In the genomic region with DNA sequence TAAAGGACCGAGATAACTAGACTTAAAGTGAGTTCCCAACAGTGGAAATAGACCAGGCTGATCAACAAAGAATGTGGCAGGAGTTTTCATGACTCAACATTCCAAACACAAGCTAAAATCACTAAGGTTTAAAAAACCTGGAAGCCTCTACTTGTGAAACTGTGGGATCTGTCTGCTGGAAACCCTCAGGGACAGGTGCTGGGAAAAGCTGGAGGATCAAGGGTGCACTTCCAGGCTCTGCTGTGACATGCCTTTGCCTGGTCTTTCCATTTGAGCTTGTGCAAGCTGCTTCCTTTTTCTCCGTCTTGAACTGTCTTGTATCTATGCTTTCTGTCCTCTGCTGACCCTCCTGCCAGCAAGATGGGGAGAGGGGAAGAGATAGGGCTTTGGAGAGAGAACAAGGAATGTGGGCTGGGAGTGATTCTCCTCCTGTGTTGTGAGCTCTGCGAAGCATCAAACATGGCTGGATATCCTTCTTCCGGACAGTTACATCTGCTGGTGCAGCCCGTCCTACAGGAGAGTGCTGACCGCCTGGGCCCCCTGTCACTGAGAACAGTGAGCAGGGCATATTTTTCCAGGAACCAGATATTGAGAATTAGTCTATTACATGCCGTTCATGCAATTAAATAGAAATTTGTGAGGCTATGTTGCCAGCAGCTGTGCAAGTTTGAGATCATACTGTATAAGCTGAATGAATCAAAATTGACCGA, we compare ENCODE assay signal across 15 cellular contexts. TPM values are rescaled to one million over a fixed set of nuclear protein-coding genes. Genes with fewer than 3 reads are reported as not detected.
DNase-seq lines count a peak whose midpoint lies in the region; ATAC-seq, FAIRE-seq and TF ChIP-seq lines count a peak whose summit lies in the region.
"Had no signal": no experiment of that assay in that cellular context is flagged by ENCODE, and none has a peak within 500 bp of the region (broad histone marks: within the 10 kb centered on the region; RNA-seq: fewer than 3 reads in every experiment).

No MANE protein-coding gene starts in this region.

- FAIRE-seq in bronchial epithelial cell (lab: Jason Lieb, UNC) (peak; percentile 40), keratinocyte (lab: Jason Lieb, UNC) (peak; percentile 69)
- FAIRE-seq: A204.1 had no signal

- in situ Hi-C loops in mammary epithelial cell (cut with MboI; ENCODE audit: low sequenced_read_pairs in 2 of 2) = no loop called here

- H3K4me3 Mint-ChIP-seq in stimulated activated naive B cell treated with anti-CD40 and anti-IgM and Interleukin-4, amounts not matched to agents 10 μg/mL and 1 μg/mL and 100 μg/mL, for 72 hours = peak overlapping the region; percentile 42 to 59
- H3K4me3 Mint-ChIP-seq: naive thymus-derived CD4-positive, alpha-beta T cell had no signal

- no peak overlapping the region for H2AFZ ChIP-seq in mammary epithelial cell (ENCODE audit: low read depth, low read length)
- peak overlapping the region; percentile 23 for H2AFZ ChIP-seq in keratinocyte (ENCODE audit: control insufficient read depth, low read length)

- peaks cover 43 to 54% of the 10 kb centered on the region in 2 donors for H3K36me3 Mint-ChIP-seq in stimulated activated naive B cell treated with anti-CD40 and anti-IgM and Interleukin-4, amounts not matched to agents 10 μg/mL and 1 μg/mL and 100 μg/mL, for 72 hours
- H3K36me3 Mint-ChIP-seq: naive thymus-derived CD4-positive, alpha-beta T cell had no signal

- peaks cover 64 to 92% of the 10 kb centered on the region in 2 donors for H3K4me1 Mint-ChIP-seq in stimulated activated naive B cell treated with anti-CD40 and anti-IgM and Interleukin-4, amounts not matched to agents 10 μg/mL and 1 μg/mL and 100 μg/mL, for 72 hours

- H3K9ac ChIP-seq in mammary epithelial cell (ENCODE audit: insufficient read depth, low read length) (no peak overlapping the region), keratinocyte (ENCODE audit: control insufficient read depth, extremely low read depth, insufficient read depth, low read length) (no peak overlapping the region)

- CTCF ChIA-PET in mammary epithelial cell (lab: Charles Lee; ENCODE audit: low non-redundant PET) = no interaction called here

- peaks cover 7% of the 10 kb centered on the region in 2 donors for H3K9me3 Mint-ChIP-seq in stimulated activated naive B cell treated with anti-CD40 and anti-IgM and Interleukin-4, amounts not matched to agents 10 μg/mL and 1 μg/mL and 100 μg/mL, for 72 hours

- no peak for TF ChIP-seq POLR2A in breast epithelium (IDR thresholded peaks at IDR 0.05)

- WGBS in mammary epithelial cell (ENCODE audit: low coverage, missing lambda C conversion rate) = 79% methylated on average over 8 of the region's 8 CpGs

- H3K9me3 ChIP-seq in mammary epithelial cell (replicated peaks; ENCODE audit: insufficient read depth, low read length) (no peaks in the 10 kb centered on the region), breast epithelium (no peaks in the 10 kb centered on the region), keratinocyte (ENCODE audit: control insufficient read depth, low read depth, low read length) (no peaks in the 10 kb centered on the region)
- H3K9me3 ChIP-seq: upper lobe of left lung had no signal

- H3K4me1 ChIP-seq in mammary epithelial cell (ENCODE audit: insufficient read depth, low read length) = peaks cover 14% of the 10 kb centered on the region
- no peaks in the 10 kb centered on the region for H3K4me1 ChIP-seq in breast epithelium
- H3K4me1 ChIP-seq in keratinocyte (ENCODE audit: control insufficient read depth, extremely low read depth, insufficient read depth, low read length) = peaks cover 11% of the 10 kb centered on the region
- H3K4me1 ChIP-seq: upper lobe of left lung had no signal

- H3K27me3 ChIP-seq in mammary epithelial cell (ENCODE audit: insufficient read depth, low read length) = no peaks in the 10 kb centered on the region
- H3K27me3 ChIP-seq in breast epithelium = no peaks in the 10 kb centered on the region
- no peaks in the 10 kb centered on the region for H3K27me3 ChIP-seq in bronchial epithelial cell (ENCODE audit: control insufficient read depth, insufficient read depth, low read length)
- H3K27me3 ChIP-seq in keratinocyte (ENCODE audit: control insufficient read depth, extremely low read depth, insufficient read depth, low read length) = peaks cover 8% of the 10 kb centered on the region
- H3K27me3 ChIP-seq: upper lobe of left lung had no signal

- peak overlapping the region; percentile 93 for H3K27ac Mint-ChIP-seq in stimulated activated naive B cell treated with anti-CD40 and anti-IgM and Interleukin-4, amounts not matched to agents 10 μg/mL and 1 μg/mL and 100 μg/mL, for 72 hours
- H3K27ac Mint-ChIP-seq: naive thymus-derived CD4-positive, alpha-beta T cell had no signal

- intact Hi-C loops in mammary epithelial cell (cut with micrococcal nuclease) (no loop called here), breast epithelium (cut with DNase I; ENCODE audit: low total_unique reads) (no loop called here)

- dilution Hi-C loops in mammary epithelial cell (cut with HindIII; ENCODE audit: low sequenced_read_pairs) = no loop called here
- dilution Hi-C loops in keratinocyte (cut with MboI; ENCODE audit: extremely low pct_ligation_motif_present, low sequenced_read_pairs) = no loop called here

- H3K27ac ChIP-seq in mammary epithelial cell (ENCODE audit: insufficient read depth, low read depth, low read length) = no peak overlapping the region
- no peak overlapping the region for H3K27ac ChIP-seq in breast epithelium
- H3K27ac ChIP-seq in keratinocyte (ENCODE audit: control insufficient read depth, insufficient read depth, low read length) = no peak overlapping the region
- H3K27ac ChIP-seq: upper lobe of left lung had no signal

- DNase-seq in mammary epithelial cell (peak; percentile 20), breast epithelium (ENCODE audit: low spot score in 2 of 2) (no peak), bronchial epithelial cell (ENCODE audit: low read depth) (peak; percentile 75), keratinocyte (ENCODE audit: low read depth, low spot score) (no peak), H4 (ENCODE audit: low spot score) (no peak), NCI-H69 (lab: John Stamatoyannopoulos, UW) (no peak)
- no peak for DNase-seq in stimulated activated naive B cell treated with anti-CD40 and anti-IgM and Interleukin-4, amounts not matched to agents 10 μg/mL and 1 μg/mL and 100 μg/mL, for 72 hours
- no peak for DNase-seq in activated CD8-positive, alpha-beta memory T cell treated with anti-CD3 and anti-CD28 coated beads, Interleukin-2, amount 50 U/mL, for 4 hours
- DNase-seq: activated T-cell treated with anti-CD3 and anti-CD28 coated beads for 4 hours; DMS79 treated with DMSO at 0.1 percent for 48 hours; naive thymus-derived CD4-positive, alpha-beta T cell; NCI-H1417 treated with DMSO at 0.1 percent for 48 hours; NCI-H524; upper lobe of left lung had no signal

- peak overlapping the region; percentile 9 for H3K4me2 ChIP-seq in mammary epithelial cell (ENCODE audit: insufficient read depth, low read depth, low read length)
- H3K4me2 ChIP-seq in keratinocyte (ENCODE audit: control insufficient read depth, extremely low read depth, insufficient read depth, low read depth, low read length) = peak overlapping the region; percentile 56

- ATAC-seq in stimulated activated naive B cell treated with anti-CD40 and anti-IgM and Interleukin-4, amounts not matched to agents 10 μg/mL and 1 μg/mL and 100 μg/mL, for 72 hours (replicated peaks) = no peak
- ATAC-seq: naive thymus-derived CD4-positive, alpha-beta T cell had no signal

- no TSS peak for BruUV-seq in mammary epithelial cell (replicated peaks; lab: Mats Ljungman, UMichigan)

- TF ChIP-seq CTCF in mammary epithelial cell (conservative IDR thresholded peaks at IDR 0.05 in 1 of 2, IDR thresholded peaks at IDR 0.05 in 1 of 2; ENCODE audit: extremely low read depth in 1 of 2, insufficient read depth in 1 of 2, low read depth in 1 of 2, low read length in 2 of 2) = no peak
- TF ChIP-seq CTCF in breast epithelium (IDR thresholded peaks at IDR 0.05) = no peak
- no peak for TF ChIP-seq CTCF in bronchial epithelial cell (IDR thresholded peaks at IDR 0.05; ENCODE audit: insufficient read depth, low read length, severe bottlenecking)
- no peak for TF ChIP-seq CTCF in keratinocyte (optimal IDR thresholded peaks at IDR 0.05 in 1 of 3, IDR thresholded peaks at IDR 0.05 in 1 of 3, conservative IDR thresholded peaks at IDR 0.05 in 1 of 3; ENCODE audit: extremely low read depth in 1 of 3, insufficient read depth in 2 of 3, low read length in 3 of 3)

- H3K27me3 Mint-ChIP-seq in stimulated activated naive B cell treated with anti-CD40 and anti-IgM and Interleukin-4, amounts not matched to agents 10 μg/mL and 1 μg/mL and 100 μg/mL, for 72 hours = no peaks in the 10 kb centered on the region

- H3K36me3 ChIP-seq in mammary epithelial cell (ENCODE audit: insufficient read depth, low read length) = peaks cover 9% of the 10 kb centered on the region
- no peaks in the 10 kb centered on the region for H3K36me3 ChIP-seq in breast epithelium
- no peaks in the 10 kb centered on the region for H3K36me3 ChIP-seq in bronchial epithelial cell (ENCODE audit: control insufficient read depth, insufficient read depth, low read length)
- no peaks in the 10 kb centered on the region for H3K36me3 ChIP-seq in keratinocyte (ENCODE audit: control insufficient read depth in 2 of 2, extremely low read depth in 1 of 2, insufficient read depth in 2 of 2, low read length in 2 of 2)
- H3K36me3 ChIP-seq: upper lobe of left lung had no signal

- no peaks in the 10 kb centered on the region for H4K20me1 ChIP-seq in mammary epithelial cell (ENCODE audit: insufficient read depth, low read length)
- no peaks in the 10 kb centered on the region for H4K20me1 ChIP-seq in keratinocyte (ENCODE audit: control insufficient read depth, extremely low read depth, insufficient read depth, low read length)

- H3K9me1 ChIP-seq in keratinocyte (ENCODE audit: control insufficient read depth, extremely low read depth, insufficient read depth, low read length) = no peaks in the 10 kb centered on the region

- H3K79me2 ChIP-seq in mammary epithelial cell (ENCODE audit: insufficient read depth, low read length) (peaks cover 13% of the 10 kb centered on the region), keratinocyte (ENCODE audit: control insufficient read depth, insufficient read depth, low read length) (no peaks in the 10 kb centered on the region)

- H3K4me3 ChIP-seq in mammary epithelial cell (replicated peaks in 1 of 3; ENCODE audit: insufficient read depth in 1 of 3, low read depth in 2 of 3, low read length in 3 of 3) (no peak overlapping the region), breast epithelium (no peak overlapping the region), bronchial epithelial cell (ENCODE audit: low read depth, low read length) (no peak overlapping the region), keratinocyte (ENCODE audit: control insufficient read depth in 2 of 3, extremely low read depth in 1 of 3, insufficient read depth in 2 of 3, low read depth in 1 of 3, low read length in 3 of 3) (no peak overlapping the region)
- H3K4me3 ChIP-seq: upper lobe of left lung had no signal

RNA-seq across cellular contexts. Expression of a gene that starts 25.5 kb away (rescaled TPM):
- total RNA-seq in mammary epithelial cell (10 to 100 TPM; 32.7 to 44.3 TPM), breast epithelium (1 to 10 TPM; 2.6 to 8.2 (median 4.8) TPM), bronchial epithelial cell (4.9 and 9.0 TPM in 2 replicates)
- polyA plus RNA-seq in mammary epithelial cell (10.1 TPM), keratinocyte (4.9 to 8.7 TPM (median 6.4 TPM) in 3 replicates)
- polyA minus RNA-seq in mammary epithelial cell (9.8 TPM), keratinocyte (3.5 to 8.1 TPM (median 3.5 TPM) in 3 replicates)
- 3.0 TPM for polyA plus RNA-seq in keratinocyte (2011; ENCODE audit: low read depth)
- 4.1 and 7.4 TPM in 2 replicates for polyA plus RNA-seq in keratinocyte (2011; cell fraction: cytosol; rRNA removed)
- 10.3 and 11.8 TPM in 2 replicates for polyA plus RNA-seq in keratinocyte (2011; cell fraction: nucleus; rRNA removed)
- polyA plus RNA-seq in keratinocyte (2012; ENCODE audit: low replicate concordance) = 2.9 and 17.7 TPM in 2 replicates
- 10.4 TPM for polyA minus RNA-seq in keratinocyte (2011; cell fraction: cytosol; rRNA and poly(A)+ RNA removed)
- polyA minus RNA-seq in keratinocyte (2011; cell fraction: nucleus; rRNA and poly(A)+ RNA removed) = 6.7 and 8.0 TPM in 2 replicates
- total RNA-seq in H4 (2014; rRNA removed; shearing (Covaris generic)) = 2.1 and 6.3 TPM in 2 replicates
- polyA plus RNA-seq: naive thymus-derived CD4-positive, alpha-beta T cell had no signal

Comparison
In these comparisons a context has a peak if more than half of its experiments do, and no peak if none do; other contexts are left out.
1. DNase-seq: peak in mammary epithelial cell (single experiment) and bronchial epithelial cell (single experiment); none in breast epithelium (0 of 2), keratinocyte (single experiment), stimulated activated naive B cell treated with anti-CD40 and anti-IgM and Interleukin-4, amounts not matched to agents 10 μg/mL and 1 μg/mL and 100 μg/mL, for 72 hours (single experiment), H4 (single experiment), activated CD8-positive, alpha-beta memory T cell treated with anti-CD3 and anti-CD28 coated beads, Interleukin-2, amount 50 U/mL, for 4 hours (single experiment) and NCI-H69 (single experiment).